18 cellular contexts compared by ENCODE assay signal in genomic region chr10:77417806-77418205, GRCh38.
DNase-seq lines count a peak whose midpoint lies in the region; ATAC-seq, FAIRE-seq and TF ChIP-seq lines count a peak whose summit lies in the region.
"Had no signal": no experiment of that assay in that cellular context is flagged by ENCODE, and none has a peak within 500 bp of the region (broad histone marks: within the 10 kb centered on the region; RNA-seq: fewer than 3 reads in every experiment).

No MANE protein-coding gene starts in this region.

- H3K4me1 Mint-ChIP-seq in nephron progenitor cell = peaks cover 46% of the 10 kb centered on the region
- H3K4me1 Mint-ChIP-seq: activated CD4-positive, alpha-beta T cell treated with anti-CD3 and anti-CD28 coated beads, Interleukin-2, amount 10 ng/mL, durations not matched to agents 24 days and 14 days had no signal

- H3K27me3 ChIP-seq in ACC112 (ENCODE audit: insufficient read depth, low read length) = no peaks in the 10 kb centered on the region
- no peaks in the 10 kb centered on the region for H3K27me3 ChIP-seq in right cardiac atrium (ENCODE audit: control insufficient read depth, insufficient read depth)
- no peaks in the 10 kb centered on the region for H3K27me3 ChIP-seq in sigmoid colon

- no peak overlapping the region for H2AFZ ChIP-seq in ACC112 (ENCODE audit: low read length, unreplicated experiment)

- no peaks in the 10 kb centered on the region for H3K36me3 ChIP-seq in ACC112 (ENCODE audit: insufficient read depth, low read length)
- H3K36me3 ChIP-seq in sigmoid colon = no peaks in the 10 kb centered on the region

- no peaks in the 10 kb centered on the region for H3K79me2 ChIP-seq in ACC112 (ENCODE audit: control insufficient read depth, insufficient read depth, low read length, unreplicated experiment)

- no peak for TF ChIP-seq EP300 in sigmoid colon (IDR thresholded peaks at IDR 0.05)

- H3K36me3 Mint-ChIP-seq in nephron progenitor cell (ENCODE audit: low read depth) = no peaks in the 10 kb centered on the region
- H3K36me3 Mint-ChIP-seq: CD8-positive, alpha-beta T cell had no signal

- H3K27ac ChIP-seq in ACC112 (ENCODE audit: low read depth, low read length) (peak overlapping the region; percentile 95; the same call in 1 of the 2 replicates), right cardiac atrium (ENCODE audit: low read length) (peak overlapping the region; percentile 71), sigmoid colon (peak overlapping the region; percentile 67 to 87 (median 72))
- H3K27ac ChIP-seq: skin epidermis had no signal

- WGBS in right cardiac atrium = 78% methylated on average over 3 of the region's 3 CpGs
- 88 to 90% methylated on average over 3 of the region's 3 CpGs for WGBS in sigmoid colon, 2 donors

- no peaks in the 10 kb centered on the region for H3K9me3 ChIP-seq in right cardiac atrium (ENCODE audit: control insufficient read depth, low read length)
- H3K9me3 ChIP-seq in sigmoid colon = no peaks in the 10 kb centered on the region

- no peak overlapping the region for H3K27ac Mint-ChIP-seq in nephron progenitor cell
- H3K27ac Mint-ChIP-seq: activated CD4-positive, alpha-beta T cell treated with anti-CD3 and anti-CD28 coated beads, Interleukin-2, amount 10 ng/mL, durations not matched to agents 24 days and 14 days; CD8-positive, alpha-beta T cell had no signal

- H3K4me3 ChIP-seq in ACC112 (ENCODE audit: low read depth, low read length) (no peak overlapping the region), right cardiac atrium (ENCODE audit: low read length) (no peak overlapping the region), sigmoid colon (no peak overlapping the region)
- H3K4me3 ChIP-seq: skin epidermis had no signal

- peaks cover 30% of the 10 kb centered on the region for H3K27me3 Mint-ChIP-seq in nephron progenitor cell (ENCODE audit: low read depth, poor library complexity)
- H3K27me3 Mint-ChIP-seq: activated CD4-positive, alpha-beta T cell treated with anti-CD3 and anti-CD28 coated beads, Interleukin-2, amount 10 ng/mL, durations not matched to agents 24 days and 14 days had no signal

- H3K4me3 Mint-ChIP-seq in nephron progenitor cell = no peak overlapping the region
- H3K4me3 Mint-ChIP-seq: activated CD4-positive, alpha-beta T cell treated with anti-CD3 and anti-CD28 coated beads, Interleukin-2, amount 10 ng/mL, durations not matched to agents 24 days and 14 days; CD8-positive, alpha-beta T cell had no signal

- FAIRE-seq in RCC 7860 (lab: Jason Lieb, UNC) = no peak
- FAIRE-seq: islet of Langerhans had no signal

- no peak for TF ChIP-seq POLR2A in sigmoid colon (IDR thresholded peaks at IDR 0.05)

- ATAC-seq in right cardiac atrium = peak; percentile 80 to 90
- ATAC-seq: CD8-positive, alpha-beta T cell had no signal

- peaks cover 35% of the 10 kb centered on the region for H3K4me1 ChIP-seq in ACC112 (ENCODE audit: control insufficient read depth, insufficient read depth, low read length, unreplicated experiment)
- H3K4me1 ChIP-seq in right cardiac atrium (ENCODE audit: control insufficient read depth, insufficient read depth, low read length) = peaks cover 2% of the 10 kb centered on the region
- peaks cover 0 to 100% (median 84%) of the 10 kb centered on the region in 4 donors for H3K4me1 ChIP-seq in sigmoid colon

- no peak for TF ChIP-seq CTCF in sigmoid colon (IDR thresholded peaks at IDR 0.05)
- no peak for TF ChIP-seq CTCF in nephron progenitor cell (IDR thresholded peaks at IDR 0.05)

- DNase-seq in RCC 7860 (ENCODE audit: low spot score) = peak; percentile 25
- peak; percentile 46 to 83 (median 71) for DNase-seq in right cardiac atrium
- no peak for DNase-seq in sigmoid colon
- no peak for DNase-seq in nephron progenitor cell
- no peak for DNase-seq in stimulated activated CD4-positive, alpha-beta T cell treated with anti-CD3 and anti-CD28 coated beads, Interleukin-2, amount 100 ng/mL, for 24 hours
- DNase-seq in nucleus accumbens (lab: John Stamatoyannopoulos, UW) = no peak
- DNase-seq in SHP77 treated with DMSO at 0.1 percent for 48 hours (lab: John Stamatoyannopoulos, UW) = no peak
- DNase-seq: activated CD4-positive, alpha-beta T cell treated with anti-CD3 and anti-CD28 coated beads, Interleukin-2, amount 10 ng/mL, durations not matched to agents 24 days and 14 days; activated effector memory CD4-positive, alpha-beta T cell treated with Interleukin-2 at 50 U/mL for 16 hours; CD8-positive, alpha-beta T cell; DND-41; effector memory CD4-positive, alpha-beta T cell; midbrain; occipital lobe; stimulated activated CD8-positive, alpha-beta memory T cell treated with anti-CD3 and anti-CD28 coated beads, Interleukin-4, amount 100 ng/mL, for 48 hours had no signal

- intact Hi-C loops in right cardiac atrium (cut with DNase I) = no loop called here
- intact Hi-C loops in sigmoid colon (cut with DNase I) = no loop called here

- H3K9me3 Mint-ChIP-seq in nephron progenitor cell = no peaks in the 10 kb centered on the region
- H3K9me3 Mint-ChIP-seq: activated CD4-positive, alpha-beta T cell treated with anti-CD3 and anti-CD28 coated beads, Interleukin-2, amount 10 ng/mL, durations not matched to agents 24 days and 14 days; CD8-positive, alpha-beta T cell had no signal

Comparison
In these comparisons a context has a peak if more than half of its experiments do, and no peak if none do; other contexts are left out.
1. DNase-seq: peak in RCC 7860 (single experiment) and right cardiac atrium (3 of 3); none in sigmoid colon (single experiment), nephron progenitor cell (single experiment), stimulated activated CD4-positive, alpha-beta T cell treated with anti-CD3 and anti-CD28 coated beads, Interleukin-2, amount 100 ng/mL, for 24 hours (0 of 2), nucleus accumbens (0 of 56) and SHP77 treated with DMSO at 0.1 percent for 48 hours (single experiment).
2. Peak in every context shown above with its lines, with median percentiles within 50 percentile points of each other: H3K27ac ChIP-seq.